In the genomic region with DNA sequence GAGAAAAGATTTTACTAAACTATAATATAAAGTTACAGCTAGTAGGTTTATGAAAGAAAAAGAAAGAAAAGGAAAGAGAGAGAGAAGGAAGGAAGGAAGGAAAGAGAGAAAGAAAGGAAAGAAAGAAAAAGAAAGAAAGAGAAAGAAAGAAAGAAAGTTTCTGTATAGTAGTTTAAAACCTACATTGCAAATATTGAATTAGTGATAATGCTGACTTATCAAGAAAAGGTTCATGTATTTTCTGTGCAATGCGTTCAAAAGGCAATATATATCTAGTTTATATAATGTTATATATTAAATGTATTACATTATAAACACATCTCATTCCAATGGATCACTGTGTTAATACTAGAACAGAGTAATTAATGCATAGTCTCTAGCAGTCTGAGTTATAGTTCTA, we compare ENCODE assay signal across 6 cellular contexts.
"Had no signal": no experiment of that assay in that cellular context is flagged by ENCODE, and none has a peak within 500 bp of the region (broad histone marks: within the 10 kb centered on the region; RNA-seq: fewer than 3 reads in every experiment).

No MANE protein-coding gene starts in this region.

- DNase-seq: Karpas-422, KBM-7, KG1 had no signal

- FAIRE-seq: HTR-8/SVneo had no signal

- H3K4me2 ChIP-seq: KMS-11 had no signal

- H3K9ac ChIP-seq: KMS-11 had no signal

- H3K27ac ChIP-seq: HL-60, KMS-11 had no signal
